8 cellular contexts compared by ENCODE assay signal in the genomic region with DNA sequence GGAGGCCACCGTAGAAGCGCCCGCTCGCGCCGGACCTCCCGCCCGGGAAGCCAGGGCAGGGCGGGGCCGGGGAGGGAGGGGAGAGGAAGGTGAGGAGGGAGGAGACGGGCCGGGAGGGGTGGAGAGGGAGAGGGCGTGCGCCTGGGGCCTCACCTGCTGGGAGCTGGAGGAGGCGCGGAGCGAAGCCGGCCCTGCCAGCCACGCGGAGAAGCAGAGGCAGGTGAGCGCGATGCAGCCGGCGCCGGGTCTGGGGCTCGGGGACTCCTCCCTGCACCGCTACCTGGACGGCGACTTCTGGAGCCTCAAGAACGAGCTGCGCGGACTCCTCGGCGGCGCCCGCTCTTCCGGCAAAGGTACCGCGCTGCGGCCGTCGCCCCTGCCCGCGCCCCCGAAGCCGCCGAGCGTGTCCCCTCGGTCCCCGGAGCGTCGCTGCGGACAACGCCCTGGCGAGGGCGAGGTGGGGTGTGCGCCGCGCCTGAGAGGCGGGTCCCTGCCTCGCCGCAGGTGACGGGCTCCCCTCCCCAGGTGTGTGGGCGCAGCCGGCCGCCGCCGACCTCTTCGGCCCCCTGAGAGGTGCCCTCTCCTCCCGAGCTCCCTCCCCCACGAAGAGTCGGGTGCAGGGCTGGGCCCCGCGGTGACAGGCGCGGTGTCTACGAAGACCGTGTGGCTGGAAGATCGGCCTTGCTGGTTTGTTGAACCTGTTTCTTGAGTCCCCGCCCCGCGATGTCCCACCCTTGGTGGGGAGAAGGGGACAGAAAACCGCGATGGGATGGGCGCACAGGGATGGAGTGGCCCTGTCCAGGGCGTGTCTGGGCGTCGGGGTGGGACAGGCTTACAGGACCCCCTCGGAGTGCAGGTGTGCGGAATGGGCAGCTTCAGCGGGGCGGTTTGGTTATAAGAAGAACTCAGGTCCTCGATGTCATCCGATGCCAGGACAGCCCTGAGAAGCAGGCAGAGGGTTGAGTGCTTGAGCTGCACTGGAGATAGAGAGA. TPM values are rescaled to one million over a fixed set of nuclear protein-coding genes. Genes with fewer than 3 reads are reported as not detected.
DNase-seq lines count a peak whose midpoint lies in the region; ATAC-seq and TF ChIP-seq lines count a peak whose summit lies in the region.

A gene (plus strand): TSS at position 152 of the 992 bp plus-strand sequence. CDS start 35,817 bp downstream, outside the sequence.

- 2% methylated on average over 17 to 94 of the region's 94 CpGs for WGBS in endodermal cell (ENCODE audit: insufficient coverage in 1 of 2, insufficient read length in 1 of 2), 2 experiments

- H3K4me3 ChIP-seq in GM12875 (ENCODE audit: low read depth, low read length) = peak within 1 kb of the TSS; percentile 51
- peak within 1 kb of the TSS; percentile 78 for H3K4me3 ChIP-seq in endodermal cell (ENCODE audit: low read length)
- peak within 1 kb of the TSS; percentile 67 to 81 for H3K4me3 ChIP-seq in neutrophil (ENCODE audit: low read depth in 1 of 2, low read length in 1 of 2)

- H3K27me3 ChIP-seq in endodermal cell (ENCODE audit: control insufficient read depth, insufficient read depth, low read length, poor library complexity, severe bottlenecking) (peaks cover 32% of the 10 kb centered on the region), neutrophil (peaks cover 88% of the 10 kb centered on the region)

- H3K4me1 Mint-ChIP-seq in endodermal cell = peaks cover 43% of the 10 kb centered on the region

- no peaks in the 10 kb centered on the region for H3K36me3 ChIP-seq in endodermal cell (ENCODE audit: control insufficient read depth, insufficient read depth, low read length)
- no peaks in the 10 kb centered on the region for H3K36me3 ChIP-seq in neutrophil

- peak within 1 kb of the TSS; percentile 71 for H3K4me3 Mint-ChIP-seq in endodermal cell

- H3K9me3 ChIP-seq in endodermal cell (ENCODE audit: control insufficient read depth, low read length) = peaks cover 5% of the 10 kb centered on the region
- no peaks in the 10 kb centered on the region for H3K9me3 ChIP-seq in neutrophil

- no peak for ATAC-seq in GM19452 (IDR thresholded peaks at IDR 0.05; ENCODE audit: unreplicated experiment)
- no peak for ATAC-seq in GM18861 (IDR thresholded peaks at IDR 0.05; ENCODE audit: unreplicated experiment)
- no peak for ATAC-seq in GM21447 (IDR thresholded peaks at IDR 0.05; ENCODE audit: unreplicated experiment)

- H3K9ac ChIP-seq in endodermal cell (ENCODE audit: extremely low read depth, low read length, poor library complexity, severe bottlenecking) = no peak within 1 kb of the TSS

- H3K27ac ChIP-seq in endodermal cell (ENCODE audit: low read depth, low read length) (no peak within 1 kb of the TSS), neutrophil (no peak within 1 kb of the TSS)

- H3K27ac Mint-ChIP-seq in endodermal cell = peak within 1 kb of the TSS; percentile 77

- peaks cover 32% of the 10 kb centered on the region for H3K27me3 Mint-ChIP-seq in endodermal cell (ENCODE audit: insufficient read depth)

- peaks cover 14% of the 10 kb centered on the region for H3K4me1 ChIP-seq in endodermal cell (ENCODE audit: control insufficient read depth, insufficient read depth, low read length)
- peaks cover 11 to 16% of the 10 kb centered on the region in 2 experiments for H3K4me1 ChIP-seq in neutrophil (ENCODE audit: control insufficient read depth in 1 of 2, insufficient read depth in 1 of 2, low read depth in 1 of 2, low read length in 1 of 2)

- DNase-seq in NCI-H345 (lab: John Stamatoyannopoulos, UW) (peak; percentile 73), endodermal cell (peak; percentile 93), CD1c-positive myeloid dendritic cell (ENCODE audit: extremely low spot score) (no peak)

- peaks cover 2% of the 10 kb centered on the region for H3K9me3 Mint-ChIP-seq in endodermal cell

- H3K36me3 Mint-ChIP-seq in endodermal cell (ENCODE audit: low read depth) = peaks cover 7% of the 10 kb centered on the region

- TF ChIP-seq CTCF in GM12875 (IDR thresholded peaks at IDR 0.05; ENCODE audit: borderline replicate concordance, insufficient read depth, low read depth, low read length) = no peak
- no peak for TF ChIP-seq CTCF in endodermal cell (conservative IDR thresholded peaks at IDR 0.05)
- no peak for TF ChIP-seq CTCF in neutrophil (IDR thresholded peaks at IDR 0.05)

RNA-seq across cellular contexts. Expression of the gene that starts here (rescaled TPM):
- 10 to 100 TPM; 11.7 to 12.3 TPM for total RNA-seq in endodermal cell
- 0.96 TPM for polyA plus RNA-seq in endodermal cell (2013, experiment 1 of 2)
- polyA plus RNA-seq in endodermal cell (2013, experiment 2 of 2) = 0.66 TPM
